8 cellular contexts compared by ENCODE assay signal in the genomic region with DNA sequence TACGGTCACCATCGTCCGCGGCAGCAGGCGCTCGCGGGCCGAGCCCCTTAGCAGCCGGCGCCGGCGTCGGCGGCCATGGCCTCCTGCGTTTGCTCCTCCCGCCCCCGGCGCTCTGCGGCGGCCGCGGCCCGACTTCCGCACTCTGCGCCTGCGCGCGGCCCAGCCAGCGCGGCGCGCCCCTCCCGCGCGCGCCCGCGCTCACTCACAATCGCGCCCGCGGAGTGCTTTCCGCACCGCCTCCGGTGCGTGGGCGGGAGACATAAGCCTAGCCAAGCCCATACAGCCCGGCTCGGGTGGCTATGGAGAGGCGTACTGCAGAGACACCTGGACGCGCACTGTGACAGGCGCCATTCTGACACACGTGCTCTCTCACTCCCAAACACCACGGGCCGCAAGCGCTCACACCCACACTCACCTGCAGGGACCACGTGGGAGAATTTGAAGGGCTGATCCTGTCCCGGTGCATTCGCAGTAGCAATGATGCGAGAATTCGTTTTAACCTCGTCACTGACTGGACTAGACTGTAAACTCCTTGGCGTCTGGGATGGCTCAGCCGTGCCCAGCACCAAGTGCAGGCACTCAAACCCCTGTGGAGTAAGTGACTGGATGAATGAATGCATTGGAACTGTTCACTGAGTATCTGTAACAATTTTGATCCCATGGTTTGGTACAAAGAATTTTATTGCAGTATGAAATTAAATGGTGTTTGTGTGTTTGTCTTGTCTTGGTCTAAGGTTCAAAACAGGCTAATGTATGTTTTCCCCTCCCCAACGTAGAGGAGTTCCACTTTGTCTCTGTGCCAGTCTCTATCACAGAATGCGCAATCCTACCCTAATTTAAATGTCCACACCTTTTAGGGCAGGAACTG. TPM values are rescaled to one million over a fixed set of nuclear protein-coding genes. Genes with fewer than 3 reads are reported as not detected.
DNase-seq lines count a peak whose midpoint lies in the region; ATAC-seq and TF ChIP-seq lines count a peak whose summit lies in the region.

A gene with protein sequence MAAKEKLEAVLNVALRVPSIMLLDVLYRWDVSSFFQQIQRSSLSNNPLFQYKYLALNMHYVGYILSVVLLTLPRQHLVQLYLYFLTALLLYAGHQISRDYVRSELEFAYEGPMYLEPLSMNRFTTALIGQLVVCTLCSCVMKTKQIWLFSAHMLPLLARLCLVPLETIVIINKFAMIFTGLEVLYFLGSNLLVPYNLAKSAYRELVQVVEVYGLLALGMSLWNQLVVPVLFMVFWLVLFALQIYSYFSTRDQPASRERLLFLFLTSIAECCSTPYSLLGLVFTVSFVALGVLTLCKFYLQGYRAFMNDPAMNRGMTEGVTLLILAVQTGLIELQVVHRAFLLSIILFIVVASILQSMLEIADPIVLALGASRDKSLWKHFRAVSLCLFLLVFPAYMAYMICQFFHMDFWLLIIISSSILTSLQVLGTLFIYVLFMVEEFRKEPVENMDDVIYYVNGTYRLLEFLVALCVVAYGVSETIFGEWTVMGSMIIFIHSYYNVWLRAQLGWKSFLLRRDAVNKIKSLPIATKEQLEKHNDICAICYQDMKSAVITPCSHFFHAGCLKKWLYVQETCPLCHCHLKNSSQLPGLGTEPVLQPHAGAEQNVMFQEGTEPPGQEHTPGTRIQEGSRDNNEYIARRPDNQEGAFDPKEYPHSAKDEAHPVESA (minus strand): TSS at position 116 of the 868 bp plus-strand sequence. CDS start 5,936 bp downstream, outside the sequence.

- peak; percentile 73 for ATAC-seq in GM18909 (IDR thresholded peaks at IDR 0.05; ENCODE audit: poor library complexity, unreplicated experiment)
- peak; percentile 67 for ATAC-seq in HG03159 (IDR thresholded peaks at IDR 0.05; ENCODE audit: unreplicated experiment)

- no peaks in the 10 kb centered on the region for H3K9me3 Mint-ChIP-seq in chondrocyte (ENCODE audit: low read depth)

- H3K4me3 Mint-ChIP-seq in chondrocyte (ENCODE audit: unreplicated experiment) = peak within 1 kb of the TSS; percentile 97

- TF ChIP-seq CTCF in chondrocyte (IDR thresholded peaks at IDR 0.05) = no peak

- H3K27ac ChIP-seq in layer of hippocampus (ENCODE audit: low read depth, low read length) = peak within 1 kb of the TSS; percentile 82

- no peaks in the 10 kb centered on the region for H3K27me3 Mint-ChIP-seq in chondrocyte (ENCODE audit: low read depth)

- peaks cover 40% of the 10 kb centered on the region for H3K4me1 Mint-ChIP-seq in chondrocyte (ENCODE audit: low read depth)

- no peaks in the 10 kb centered on the region for H3K27me3 ChIP-seq in layer of hippocampus (ENCODE audit: control insufficient read depth, insufficient read depth, low read length)

- H3K36me3 Mint-ChIP-seq in chondrocyte (ENCODE audit: low read depth) = no peaks in the 10 kb centered on the region

- H3K27ac Mint-ChIP-seq in chondrocyte (ENCODE audit: unreplicated experiment) = peak within 1 kb of the TSS; percentile 100

- DNase-seq in AG08396 (ENCODE audit: low spot score) (peak; percentile 97), NCI-H446 (lab: John Stamatoyannopoulos, UW) (peak; percentile 48 to 89), chondrocyte (ENCODE audit: low spot score) (peak; percentile 92)
- DNase-seq in activated CD4-positive, alpha-beta T cell treated with anti-CD3 and anti-CD28 coated beads for 1 hour = peak; percentile 93
- DNase-seq in stimulated activated CD4-positive, alpha-beta T cell treated with anti-CD3 and anti-CD28 coated beads, Interleukin-1b, Interleukin-23, amount 100 ng/mL, for 4 hours (ENCODE audit: low read depth in 2 of 2) = peak; percentile 94 to 98

RNA-seq across cellular contexts. Expression of the gene that starts here (rescaled TPM):
- 79.0 to 83.9 TPM (median 82.5 TPM) in 3 replicates for total RNA-seq in chondrocyte

Comparison
In these comparisons a context has a peak if more than half of its experiments do, and no peak if none do; other contexts are left out.
1. Peak in every context shown above with its lines: DNase-seq, ATAC-seq and H3K27ac ChIP-seq.